10 cellular contexts compared by ENCODE assay signal in genomic region chr1:47752560-47752959, GRCh38.
"Had no signal": no experiment of that assay in that cellular context is flagged by ENCODE, and none has a peak within 500 bp of the region (broad histone marks: within the 10 kb centered on the region; RNA-seq: fewer than 3 reads in every experiment).

No MANE protein-coding gene starts in this region.

- H3K9me3 ChIP-seq: upper lobe of right lung had no signal

- H3K27ac ChIP-seq: cardiac muscle cell, upper lobe of right lung had no signal

- H3K27me3 ChIP-seq: upper lobe of right lung had no signal

- ATAC-seq: activated CD4-positive, CD25-positive, alpha-beta regulatory T cell treated with anti-CD3 and anti-CD28 coated beads, Interleukin-2, amount 50 U/mL, for 24 hours; natural killer cell had no signal

- H3K4me3 ChIP-seq: cardiac muscle cell, skin epidermis, upper lobe of right lung had no signal

- H3K36me3 ChIP-seq: cardiac muscle cell, upper lobe of right lung had no signal

- DNase-seq: activated naive CD8-positive, alpha-beta T cell treated with anti-CD3 and anti-CD28 coated beads, Interleukin-2, amount 10 ng/mL, durations not matched to agents 7 days and 5 days; activated T-cell treated with anti-CD3 and anti-CD28 coated beads, Interleukin-2, amount 50 U/mL, for 48 hours; effector CD4-positive, alpha-beta T cell; immature natural killer cell; natural killer cell; SIG-M5; upper lobe of right lung had no signal
